In the genomic region with DNA sequence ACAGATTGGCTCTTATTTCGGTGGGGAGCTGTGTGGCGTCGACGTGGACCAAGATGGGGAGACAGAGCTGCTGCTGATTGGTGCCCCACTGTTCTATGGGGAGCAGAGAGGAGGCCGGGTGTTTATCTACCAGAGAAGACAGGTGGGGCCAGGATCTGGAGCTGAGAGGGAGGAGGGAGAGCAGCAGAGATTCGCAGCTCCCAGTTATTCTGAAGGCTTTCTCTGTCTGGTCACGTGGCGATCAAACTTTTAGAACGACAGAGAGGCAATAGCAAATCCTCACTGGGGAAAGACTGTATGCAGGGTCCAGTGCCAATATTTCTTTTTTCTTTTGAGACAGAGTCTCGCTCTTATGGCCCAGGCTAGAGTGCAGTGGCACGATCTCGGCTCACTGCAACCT, we compare ENCODE assay signal across 1 cellular context.
TF ChIP-seq lines count a peak whose summit lies in the region.

No MANE protein-coding gene starts in this region.

TF ChIP-seq in H1, 55 proteins besides CTCF, POLR2A, EP300 and RAD21:
- no peak for TF ChIP-seq SP4 (IDR thresholded peaks at IDR 0.05; ENCODE audit: low read length)
- no peak for TF ChIP-seq CBX5 (IDR thresholded peaks at IDR 0.05; ENCODE audit: low read depth, low read length)
- TF ChIP-seq SIX5 (IDR thresholded peaks at IDR 0.05; ENCODE audit: low read depth, low read length) = no peak
- no peak for TF ChIP-seq SP2 (IDR thresholded peaks at IDR 0.05; ENCODE audit: low read length)
- TF ChIP-seq JUND (IDR thresholded peaks at IDR 0.05; ENCODE audit: low read length) = no peak
- no peak for TF ChIP-seq RBBP5 (IDR thresholded peaks at IDR 0.05; ENCODE audit: borderline replicate concordance, low read depth, low read length)
- TF ChIP-seq TBP (IDR thresholded peaks at IDR 0.05; ENCODE audit: low read depth, low read length) = no peak
- TF ChIP-seq CEBPB (IDR thresholded peaks at IDR 0.05; ENCODE audit: low read depth, low read length) = no peak
- TF ChIP-seq, protein P1, sequence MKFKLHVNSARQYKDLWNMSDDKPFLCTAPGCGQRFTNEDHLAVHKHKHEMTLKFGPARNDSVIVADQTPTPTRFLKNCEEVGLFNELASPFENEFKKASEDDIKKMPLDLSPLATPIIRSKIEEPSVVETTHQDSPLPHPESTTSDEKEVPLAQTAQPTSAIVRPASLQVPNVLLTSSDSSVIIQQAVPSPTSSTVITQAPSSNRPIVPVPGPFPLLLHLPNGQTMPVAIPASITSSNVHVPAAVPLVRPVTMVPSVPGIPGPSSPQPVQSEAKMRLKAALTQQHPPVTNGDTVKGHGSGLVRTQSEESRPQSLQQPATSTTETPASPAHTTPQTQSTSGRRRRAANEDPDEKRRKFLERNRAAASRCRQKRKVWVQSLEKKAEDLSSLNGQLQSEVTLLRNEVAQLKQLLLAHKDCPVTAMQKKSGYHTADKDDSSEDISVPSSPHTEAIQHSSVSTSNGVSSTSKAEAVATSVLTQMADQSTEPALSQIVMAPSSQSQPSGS (IDR thresholded peaks at IDR 0.05; ENCODE audit: low read length) = no peak
- TF ChIP-seq NANOG (IDR thresholded peaks at IDR 0.05; ENCODE audit: insufficient read depth, low read depth, low read length, poor library complexity, severe bottlenecking) = no peak
- no peak for TF ChIP-seq CHD7 (IDR thresholded peaks at IDR 0.05; ENCODE audit: insufficient replicate concordance, low read length)
